In the genomic region with DNA sequence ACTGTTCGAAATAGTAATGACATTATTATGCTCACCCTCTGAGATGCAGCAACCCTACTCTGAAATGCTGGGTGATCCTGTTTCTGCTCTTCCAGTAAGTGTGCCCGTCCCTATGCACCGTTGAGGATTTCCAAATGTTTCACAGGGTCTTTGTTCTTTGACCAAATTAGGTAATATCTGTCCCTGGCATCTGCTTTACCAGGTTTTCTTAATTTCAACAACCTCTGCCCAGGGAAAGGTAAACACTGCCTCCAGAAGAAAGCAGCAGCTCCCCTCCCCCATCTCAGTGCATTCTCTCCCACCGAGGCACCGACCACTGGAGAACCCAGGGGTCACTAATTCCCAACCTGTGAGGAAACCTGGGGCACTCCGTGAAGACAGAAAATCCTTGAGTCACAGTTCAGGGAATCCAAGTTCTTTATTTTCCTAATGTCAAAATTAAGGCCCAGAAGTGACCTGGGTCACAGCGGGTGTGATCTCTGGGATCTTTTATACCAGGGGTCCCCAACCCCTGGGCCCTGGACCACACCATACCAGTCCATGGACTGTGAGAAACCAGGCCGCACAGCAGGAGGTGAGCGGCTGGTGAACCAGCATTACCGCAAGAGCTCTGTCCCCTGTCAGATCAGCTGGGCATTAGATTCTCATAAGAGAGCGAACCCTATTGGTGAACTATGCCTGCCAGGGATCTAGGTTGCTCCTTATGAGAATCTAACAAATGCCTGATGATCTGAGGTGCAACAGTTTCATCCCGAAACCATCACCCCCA, we compare ENCODE assay signal across 1 cellular context.
TF ChIP-seq lines count a peak whose summit lies in the region.

No MANE protein-coding gene starts in this region.

TF ChIP-seq in A549, 52 proteins besides CTCF, POLR2A, EP300 and RAD21:
- no peak for TF ChIP-seq HOXB5 (CRISPR knock-in tag; IDR thresholded peaks at IDR 0.05)
- TF ChIP-seq RFX5 (IDR thresholded peaks at IDR 0.05), result no peak
- TF ChIP-seq NPAS2 (CRISPR knock-in tag; IDR thresholded peaks at IDR 0.05; ENCODE audit: borderline replicate concordance), result no peak
- no peak for TF ChIP-seq POLR2AphosphoS2 (conservative IDR thresholded peaks at IDR 0.05; ENCODE audit: low read length)
- TF ChIP-seq, protein P1, sequence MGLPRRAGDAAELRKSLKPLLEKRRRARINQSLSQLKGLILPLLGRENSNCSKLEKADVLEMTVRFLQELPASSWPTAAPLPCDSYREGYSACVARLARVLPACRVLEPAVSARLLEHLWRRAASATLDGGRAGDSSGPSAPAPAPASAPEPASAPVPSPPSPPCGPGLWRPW (IDR thresholded peaks at IDR 0.05), result no peak
- TF ChIP-seq CHD4 (IDR thresholded peaks at IDR 0.05; ENCODE audit: borderline replicate concordance), result no peak
- no peak for TF ChIP-seq CBX8 (IDR thresholded peaks at IDR 0.05)
- no peak for TF ChIP-seq FOSB (CRISPR knock-in tag; IDR thresholded peaks at IDR 0.05)
- TF ChIP-seq CBX2 (IDR thresholded peaks at IDR 0.05; ENCODE audit: borderline replicate concordance, low read depth), result no peak
- TF ChIP-seq, protein P2, sequence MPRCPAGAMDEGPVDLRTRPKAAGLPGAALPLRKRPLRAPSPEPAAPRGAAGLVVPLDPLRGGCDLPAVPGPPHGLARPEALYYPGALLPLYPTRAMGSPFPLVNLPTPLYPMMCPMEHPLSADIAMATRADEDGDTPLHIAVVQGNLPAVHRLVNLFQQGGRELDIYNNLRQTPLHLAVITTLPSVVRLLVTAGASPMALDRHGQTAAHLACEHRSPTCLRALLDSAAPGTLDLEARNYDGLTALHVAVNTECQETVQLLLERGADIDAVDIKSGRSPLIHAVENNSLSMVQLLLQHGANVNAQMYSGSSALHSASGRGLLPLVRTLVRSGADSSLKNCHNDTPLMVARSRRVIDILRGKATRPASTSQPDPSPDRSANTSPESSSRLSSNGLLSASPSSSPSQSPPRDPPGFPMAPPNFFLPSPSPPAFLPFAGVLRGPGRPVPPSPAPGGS (IDR thresholded peaks at IDR 0.05), result no peak
- TF ChIP-seq, protein P3, sequence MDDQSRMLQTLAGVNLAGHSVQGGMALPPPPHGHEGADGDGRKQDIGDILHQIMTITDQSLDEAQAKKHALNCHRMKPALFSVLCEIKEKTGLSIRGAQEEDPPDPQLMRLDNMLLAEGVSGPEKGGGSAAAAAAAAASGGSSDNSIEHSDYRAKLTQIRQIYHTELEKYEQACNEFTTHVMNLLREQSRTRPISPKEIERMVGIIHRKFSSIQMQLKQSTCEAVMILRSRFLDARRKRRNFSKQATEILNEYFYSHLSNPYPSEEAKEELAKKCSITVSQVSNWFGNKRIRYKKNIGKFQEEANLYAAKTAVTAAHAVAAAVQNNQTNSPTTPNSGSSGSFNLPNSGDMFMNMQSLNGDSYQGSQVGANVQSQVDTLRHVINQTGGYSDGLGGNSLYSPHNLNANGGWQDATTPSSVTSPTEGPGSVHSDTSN (IDR thresholded peaks at IDR 0.05), result no peak
- no peak for TF ChIP-seq KDM5A (IDR thresholded peaks at IDR 0.05)
- TF ChIP-seq, protein P4, sequence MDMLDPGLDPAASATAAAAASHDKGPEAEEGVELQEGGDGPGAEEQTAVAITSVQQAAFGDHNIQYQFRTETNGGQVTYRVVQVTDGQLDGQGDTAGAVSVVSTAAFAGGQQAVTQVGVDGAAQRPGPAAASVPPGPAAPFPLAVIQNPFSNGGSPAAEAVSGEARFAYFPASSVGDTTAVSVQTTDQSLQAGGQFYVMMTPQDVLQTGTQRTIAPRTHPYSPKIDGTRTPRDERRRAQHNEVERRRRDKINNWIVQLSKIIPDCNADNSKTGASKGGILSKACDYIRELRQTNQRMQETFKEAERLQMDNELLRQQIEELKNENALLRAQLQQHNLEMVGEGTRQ (IDR thresholded peaks at IDR 0.05), result no peak
- no peak for TF ChIP-seq MAZ (IDR thresholded peaks at IDR 0.05; ENCODE audit: borderline replicate concordance, low read depth, low read length)
- TF ChIP-seq HEYL (CRISPR knock-in tag; IDR thresholded peaks at IDR 0.05), result no peak
- TF ChIP-seq, protein P5, sequence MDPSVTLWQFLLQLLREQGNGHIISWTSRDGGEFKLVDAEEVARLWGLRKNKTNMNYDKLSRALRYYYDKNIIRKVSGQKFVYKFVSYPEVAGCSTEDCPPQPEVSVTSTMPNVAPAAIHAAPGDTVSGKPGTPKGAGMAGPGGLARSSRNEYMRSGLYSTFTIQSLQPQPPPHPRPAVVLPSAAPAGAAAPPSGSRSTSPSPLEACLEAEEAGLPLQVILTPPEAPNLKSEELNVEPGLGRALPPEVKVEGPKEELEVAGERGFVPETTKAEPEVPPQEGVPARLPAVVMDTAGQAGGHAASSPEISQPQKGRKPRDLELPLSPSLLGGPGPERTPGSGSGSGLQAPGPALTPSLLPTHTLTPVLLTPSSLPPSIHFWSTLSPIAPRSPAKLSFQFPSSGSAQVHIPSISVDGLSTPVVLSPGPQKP (IDR thresholded peaks at IDR 0.05; ENCODE audit: low read depth, low read length), result no peak
- no peak for TF ChIP-seq PHF8 (IDR thresholded peaks at IDR 0.05; ENCODE audit: borderline replicate concordance, low read depth)
